ENCODE assay signal across 12 cellular contexts in genomic region chr19:36257512-36257876, GRCh38. TPM values are rescaled to one million over a fixed set of nuclear protein-coding genes. Genes with fewer than 3 reads are reported as not detected.
DNase-seq lines count a peak whose midpoint lies in the region; ATAC-seq and TF ChIP-seq lines count a peak whose summit lies in the region.
"Had no signal": no experiment of that assay in that cellular context is flagged by ENCODE, and none has a peak within 500 bp of the region (broad histone marks: within the 10 kb centered on the region; RNA-seq: fewer than 3 reads in every experiment).

No MANE protein-coding gene starts in this region.

- no peak overlapping the region; the same call in 1 of the 2 replicates for H3K27ac ChIP-seq in HUES6 (ENCODE audit: low read depth, low read length)
- H3K27ac ChIP-seq in mammary epithelial cell (ENCODE audit: insufficient read depth, low read depth, low read length), result no peak overlapping the region
- peak overlapping the region in 1 of 5 donors; percentile 46 for H3K27ac ChIP-seq in stomach
- H3K27ac ChIP-seq in effector memory CD4-positive, alpha-beta T cell (ENCODE audit: insufficient read depth, low read length, poor library complexity, severe bottlenecking), result no peak overlapping the region
- H3K27ac ChIP-seq: foreskin keratinocyte, SJSA1 had no signal

- no peak for TF ChIP-seq POLR2A in stomach (IDR thresholded peaks at IDR 0.05)

- H3K27me3 ChIP-seq in HUES6 (ENCODE audit: control insufficient read depth, insufficient read depth, low read length) (no peaks in the 10 kb centered on the region), mammary epithelial cell (ENCODE audit: insufficient read depth, low read length) (no peaks in the 10 kb centered on the region), stomach (no peaks in the 10 kb centered on the region)
- H3K27me3 ChIP-seq in effector memory CD4-positive, alpha-beta T cell (replicated peaks; ENCODE audit: control insufficient read depth, insufficient read depth, low read length, poor library complexity, severe bottlenecking), result no peaks in the 10 kb centered on the region
- H3K27me3 ChIP-seq: SJSA1 had no signal

- peak overlapping the region; percentile 57 for H3K4me3 ChIP-seq in HUES6 (ENCODE audit: low read depth, low read length)
- H3K4me3 ChIP-seq in mammary epithelial cell (replicated peaks in 1 of 3; ENCODE audit: insufficient read depth in 1 of 3, low read depth in 2 of 3, low read length in 3 of 3), result peak overlapping the region in 2 of 3 experiments; percentile 25 to 37
- peak overlapping the region; percentile 40 to 53 (median 44) for H3K4me3 ChIP-seq in stomach
- no peak overlapping the region for H3K4me3 ChIP-seq in effector memory CD4-positive, alpha-beta T cell (ENCODE audit: insufficient read depth, low read depth, low read length, poor library complexity, severe bottlenecking)
- H3K4me3 ChIP-seq: SJSA1 had no signal

- no peaks in the 10 kb centered on the region for H4K20me1 ChIP-seq in mammary epithelial cell (ENCODE audit: insufficient read depth, low read length)

- H3K9ac ChIP-seq in HUES6 (ENCODE audit: low read length) (peak overlapping the region; percentile 58), mammary epithelial cell (ENCODE audit: insufficient read depth, low read length) (no peak overlapping the region)

- H3K36me3 ChIP-seq in HUES6 (ENCODE audit: control insufficient read depth, insufficient read depth, low read length) (no peaks in the 10 kb centered on the region), mammary epithelial cell (ENCODE audit: insufficient read depth, low read length) (no peaks in the 10 kb centered on the region), stomach (peaks cover 0 to 8% (median 2%) of the 10 kb centered on the region in 4 donors)
- H3K36me3 ChIP-seq in effector memory CD4-positive, alpha-beta T cell (ENCODE audit: control insufficient read depth, insufficient read depth, low read length), result no peaks in the 10 kb centered on the region
- H3K36me3 ChIP-seq: SJSA1 had no signal

- BruUV-seq in mammary epithelial cell (replicated peaks; lab: Mats Ljungman, UMichigan), result no TSS peak

- no peaks in the 10 kb centered on the region for H3K79me2 ChIP-seq in mammary epithelial cell (ENCODE audit: insufficient read depth, low read length)

- H3K27ac Mint-ChIP-seq in activated T-helper 17 cell treated with anti-CD3 and anti-CD28 coated beads, Interleukin-2, amount 50 U/mL, for 72 hours, result no peak overlapping the region
- H3K27ac Mint-ChIP-seq: activated T-cell treated with anti-CD3 and anti-CD28 coated beads, Interleukin-2, amount 50 U/mL, for 24 hours had no signal

- peak overlapping the region; percentile 49 for H2AFZ ChIP-seq in mammary epithelial cell (ENCODE audit: low read depth, low read length)

- CTCF ChIA-PET in mammary epithelial cell (lab: Charles Lee; ENCODE audit: low non-redundant PET), result no interaction called here
- CTCF ChIA-PET in GM10248 (lab: Yijun Ruan, JAX), result no interaction called here

- in situ Hi-C loops in mammary epithelial cell (cut with MboI; ENCODE audit: low sequenced_read_pairs in 2 of 2), result no loop called here

- H3K4me3 Mint-ChIP-seq in activated T-helper 17 cell treated with anti-CD3 and anti-CD28 coated beads, Interleukin-2, amount 50 U/mL, for 72 hours, result no peak overlapping the region
- H3K4me3 Mint-ChIP-seq: activated T-cell treated with anti-CD3 and anti-CD28 coated beads, Interleukin-2, amount 50 U/mL, for 24 hours had no signal

- POLR2A ChIA-PET in GM10248 (lab: Yijun Ruan, JAX), result no interaction called here

- intact Hi-C loops in mammary epithelial cell (cut with micrococcal nuclease), result no loop called here
- intact Hi-C loops in stomach (cut with DNase I; ENCODE audit: low total_unique reads), result no loop called here

- TF ChIP-seq EP300 in stomach (IDR thresholded peaks at IDR 0.05), result no peak

- ATAC-seq in left lobe of liver, result peak; percentile 42
- ATAC-seq in activated T-helper 17 cell treated with anti-CD3 and anti-CD28 coated beads, Interleukin-2, amount 50 U/mL, for 72 hours (replicated peaks), result no peak
- ATAC-seq: foreskin keratinocyte had no signal

- H3K27me3 Mint-ChIP-seq in activated T-helper 17 cell treated with anti-CD3 and anti-CD28 coated beads, Interleukin-2, amount 50 U/mL, for 72 hours, result no peaks in the 10 kb centered on the region

- H3K36me3 Mint-ChIP-seq in activated T-helper 17 cell treated with anti-CD3 and anti-CD28 coated beads, Interleukin-2, amount 50 U/mL, for 72 hours (ENCODE audit: low read depth), result peaks cover 4% of the 10 kb centered on the region

- DNase-seq in mammary epithelial cell, result no peak
- DNase-seq in left lobe of liver (ENCODE audit: low spot score), result no peak
- DNase-seq in stomach, result no peak
- DNase-seq in effector memory CD4-positive, alpha-beta T cell, result no peak
- no peak for DNase-seq in NCI-H1048 (lab: John Stamatoyannopoulos, UW)
- no peak for DNase-seq in GM10248 (ENCODE audit: extremely low spot score)
- DNase-seq: activated T-cell treated with anti-CD3 and anti-CD28 coated beads, Interleukin-2, amount 50 U/mL, for 24 hours; foreskin keratinocyte; stimulated activated CD4-positive, alpha-beta T cell treated with anti-CD3 and anti-CD28 coated beads, Interleukin-12 subunit alpha, Interleukin-12 subunit beta, amount 100 ng/mL, for 4 hours had no signal

- H3K9me3 Mint-ChIP-seq in activated T-helper 17 cell treated with anti-CD3 and anti-CD28 coated beads, Interleukin-2, amount 50 U/mL, for 72 hours, result peaks cover 8% of the 10 kb centered on the region

- peak overlapping the region; percentile 76 for H3K4me2 ChIP-seq in mammary epithelial cell (ENCODE audit: insufficient read depth, low read depth, low read length)

- H3K4me1 Mint-ChIP-seq in activated T-helper 17 cell treated with anti-CD3 and anti-CD28 coated beads, Interleukin-2, amount 50 U/mL, for 72 hours, result no peaks in the 10 kb centered on the region

- 40% methylated on average over 7 of the region's 37 CpGs for WGBS in mammary epithelial cell (ENCODE audit: low coverage, missing lambda C conversion rate)
- 7 to 25% (median 13%) methylated on average over 3 to 37 of the region's 37 CpGs for WGBS in stomach, 5 donors

- H3K9me3 ChIP-seq in HUES6 (ENCODE audit: control insufficient read depth, insufficient read depth, low read depth, low read length) (0 out of 2 replicates have a peak, but pooled peaks cover 4% of the 10 kb centered on the region), mammary epithelial cell (replicated peaks; ENCODE audit: insufficient read depth, low read length) (peaks cover 7% of the 10 kb centered on the region), stomach (peaks cover 0 to 69% (median 39%) of the 10 kb centered on the region in 4 donors)
- no peaks in the 10 kb centered on the region for H3K9me3 ChIP-seq in effector memory CD4-positive, alpha-beta T cell (ENCODE audit: control insufficient read depth, low read length)

- no peaks in the 10 kb centered on the region for H3K4me1 ChIP-seq in HUES6 (ENCODE audit: control insufficient read depth, insufficient read depth, low read length)
- no peaks in the 10 kb centered on the region for H3K4me1 ChIP-seq in mammary epithelial cell (ENCODE audit: insufficient read depth, low read length)
- H3K4me1 ChIP-seq in stomach, result peaks cover 0 to 6% (median 0%) of the 10 kb centered on the region in 4 donors
- H3K4me1 ChIP-seq in effector memory CD4-positive, alpha-beta T cell (ENCODE audit: control insufficient read depth, insufficient read depth, low read length, poor library complexity, severe bottlenecking), result no peaks in the 10 kb centered on the region
- H3K4me1 ChIP-seq: foreskin keratinocyte, SJSA1 had no signal

- dilution Hi-C loops in mammary epithelial cell (cut with HindIII; ENCODE audit: low sequenced_read_pairs), result no loop called here

- no peak for TF ChIP-seq CTCF in mammary epithelial cell (conservative IDR thresholded peaks at IDR 0.05 in 1 of 2, IDR thresholded peaks at IDR 0.05 in 1 of 2; ENCODE audit: extremely low read depth in 1 of 2, insufficient read depth in 1 of 2, low read depth in 1 of 2, low read length in 2 of 2)
- TF ChIP-seq CTCF in stomach (IDR thresholded peaks at IDR 0.05), result no peak
- TF ChIP-seq CTCF in GM10248 (IDR thresholded peaks at IDR 0.05; ENCODE audit: control extremely low read depth, extremely low read depth, low read depth, missing control alignments), result no peak

RNA-seq across cellular contexts. Expression of gene ZNF146, which starts 42.6 kb away (rescaled TPM):
- total RNA-seq in mammary epithelial cell, result 10 to 100 TPM; 74.5 to 77.3 TPM
- 39.5 TPM for polyA plus RNA-seq in mammary epithelial cell
- 25.0 TPM for polyA minus RNA-seq in mammary epithelial cell
- total RNA-seq in left lobe of liver, result 17.2 TPM
- total RNA-seq in stomach, result 100 to 1,000 TPM in 1 of 5 donors, 10 to 100 TPM in 3, 1 to 10 TPM in 1; 8.7 to 108 (median 63.5) TPM
- 10 to 100 TPM; 19.2 to 24.7 (median 22.2) TPM for polyA plus RNA-seq in stomach
- total RNA-seq in activated T-helper 17 cell treated with anti-CD3 and anti-CD28 coated beads, Interleukin-2, amount 50 U/mL, for 72 hours, result 10 to 100 TPM; 72.8 to 83.8 TPM

RNA-seq across cellular contexts. Expression of gene ZNF565, which starts 43.0 kb away (rescaled TPM):
- 1 to 10 TPM; 2.8 to 3.5 TPM for total RNA-seq in mammary epithelial cell
- polyA plus RNA-seq in mammary epithelial cell, result 1.5 TPM
- not detected for polyA minus RNA-seq in mammary epithelial cell
- 2.6 TPM for total RNA-seq in left lobe of liver
- 10 to 100 TPM in 1 of 5 donors, 1 to 10 TPM in 3, under 1 TPM in 1; 0.45 to 16.3 (median 2.3) TPM for total RNA-seq in stomach
- polyA plus RNA-seq in stomach, result 1 to 10 TPM; 2.1 to 3.4 (median 2.3) TPM
- total RNA-seq in activated T-helper 17 cell treated with anti-CD3 and anti-CD28 coated beads, Interleukin-2, amount 50 U/mL, for 72 hours, result 1 to 10 TPM; 3.0 to 6.5 TPM
